ENCODE assay signal across 1 cellular context in genomic region chr6:116371384-116372209, GRCh38.
TF ChIP-seq lines count a peak whose summit lies in the region.

No MANE protein-coding gene starts in this region.

TF ChIP-seq in HEK293, 187 proteins besides CTCF, POLR2A, EP300 and RAD21 (continued from another document):
- no peak for TF ChIP-seq ZNF26 (tag by site-specific recombination; IDR thresholded peaks at IDR 0.05)
- TF ChIP-seq ZNF629 (tag by site-specific recombination; IDR thresholded peaks at IDR 0.05), result no peak
- no peak for TF ChIP-seq KLF1 (tag by site-specific recombination; IDR thresholded peaks at IDR 0.05)
- no peak for TF ChIP-seq ATF2 (tag by site-specific recombination; IDR thresholded peaks at IDR 0.05; ENCODE audit: low read depth)
- TF ChIP-seq ZNF626 (tag by site-specific recombination; IDR thresholded peaks at IDR 0.05), result no peak
- no peak; the same call in 1 of the 2 replicates for TF ChIP-seq ZNF501 (tag by site-specific recombination; IDR thresholded peaks at IDR 0.05)
- no peak for TF ChIP-seq ZNF521 (tag by site-specific recombination; IDR thresholded peaks at IDR 0.05)
- TF ChIP-seq ZNF692 (tag by site-specific recombination; IDR thresholded peaks at IDR 0.05), result peak; percentile 16; the same call in 1 of the 2 replicates
- TF ChIP-seq HOXD13 (CRISPR knock-in tag; IDR thresholded peaks at IDR 0.05; ENCODE audit: borderline replicate concordance), result no peak
- TF ChIP-seq ZNF350 (tag by site-specific recombination; IDR thresholded peaks at IDR 0.05), result no peak
- no peak for TF ChIP-seq ZNF791 (tag by site-specific recombination; IDR thresholded peaks at IDR 0.05)
- TF ChIP-seq ZNF510 (tag by site-specific recombination; IDR thresholded peaks at IDR 0.05; ENCODE audit: insufficient replicate concordance), result no peak
- no peak for TF ChIP-seq EGR2 (tag by site-specific recombination; IDR thresholded peaks at IDR 0.05; ENCODE audit: low read depth)
- peak; percentile 75; the same call in 1 of the 2 replicates for TF ChIP-seq ZSCAN16 (tag by site-specific recombination; IDR thresholded peaks at IDR 0.05)
- no peak for TF ChIP-seq ZSCAN18 (tag by site-specific recombination; IDR thresholded peaks at IDR 0.05)
- no peak for TF ChIP-seq ZNF544 (tag by site-specific recombination; IDR thresholded peaks at IDR 0.05)
- no peak for TF ChIP-seq MZF1 (tag by site-specific recombination; IDR thresholded peaks at IDR 0.05; ENCODE audit: borderline replicate concordance)
- no peak for TF ChIP-seq MEIS1 (CRISPR knock-in tag; IDR thresholded peaks at IDR 0.05; ENCODE audit: borderline replicate concordance)
- no peak for TF ChIP-seq ZNF184 (tag by site-specific recombination; IDR thresholded peaks at IDR 0.05)
- no peak for TF ChIP-seq ZNF133 (tag by site-specific recombination; IDR thresholded peaks at IDR 0.05)
- no peak for TF ChIP-seq ZBTB44 (tag by site-specific recombination; IDR thresholded peaks at IDR 0.05)
- TF ChIP-seq ZNF248 (tag by site-specific recombination; IDR thresholded peaks at IDR 0.05), result no peak
- TF ChIP-seq ZBTB7A (tag by site-specific recombination; IDR thresholded peaks at IDR 0.05; ENCODE audit: low read depth), result no peak
- TF ChIP-seq ZNF664 (tag by site-specific recombination; IDR thresholded peaks at IDR 0.05), result no peak
- TF ChIP-seq FEZF1 (tag by site-specific recombination; IDR thresholded peaks at IDR 0.05), result no peak
- no peak for TF ChIP-seq PRDM2 (tag by site-specific recombination; IDR thresholded peaks at IDR 0.05; ENCODE audit: borderline replicate concordance)
- TF ChIP-seq ZNF654 (tag by site-specific recombination; IDR thresholded peaks at IDR 0.05; ENCODE audit: low read depth), result no peak
- TF ChIP-seq SP3 (tag by site-specific recombination; IDR thresholded peaks at IDR 0.05), result no peak
- TF ChIP-seq ELK4 (IDR thresholded peaks at IDR 0.05; ENCODE audit: borderline replicate concordance, low read depth, low read length), result no peak
- TF ChIP-seq ZNF580 (tag by site-specific recombination; IDR thresholded peaks at IDR 0.05), result no peak
